Comparison of ENCODE assay signal across 23 cellular contexts in genomic region chr2:185050804-185051203, GRCh38.
"Had no signal": no experiment of that assay in that cellular context is flagged by ENCODE, and none has a peak within 500 bp of the region (broad histone marks: within the 10 kb centered on the region; RNA-seq: fewer than 3 reads in every experiment).

No MANE protein-coding gene starts in this region.

- H3K79me2 ChIP-seq: hepatocyte had no signal

- H3K4me1 ChIP-seq: esophagus squamous epithelium, gastrocnemius medialis, heart left ventricle, left lung, lower lobe of right lung had no signal

- ATAC-seq: effector memory CD8-positive, alpha-beta T cell; esophagus mucosa; gastrocnemius medialis; heart left ventricle; left cardiac atrium; left lung; left ventricle myocardium superior; lower lobe of right lung; naive thymus-derived CD4-positive, alpha-beta T cell had no signal

- H3K4me2 ChIP-seq: hepatocyte had no signal

- H3K27ac ChIP-seq: epithelial cell of prostate, esophagus squamous epithelium, gastrocnemius medialis, heart left ventricle, hepatocyte, left lung, lower lobe of right lung had no signal

- DNase-seq: cortex of kidney; effector CD8-positive, alpha-beta T cell; effector memory CD8-positive, alpha-beta T cell; endodermal cell; erythroblast; esophagus squamous epithelium; foreskin fibroblast; foreskin melanocyte; gastrocnemius medialis; glutamatergic neuron; heart left ventricle; hypothalamus; immature natural killer cell; left cardiac atrium; left lung; left ventricle myocardium superior; lower lobe of right lung; mesendoderm; midbrain; naive thymus-derived CD4-positive, alpha-beta T cell had no signal

- H2AFZ ChIP-seq: hepatocyte had no signal

- H3K36me3 ChIP-seq: esophagus squamous epithelium, gastrocnemius medialis, heart left ventricle, left lung, lower lobe of right lung had no signal

- H3K4me3 ChIP-seq: esophagus squamous epithelium, gastrocnemius medialis, heart left ventricle, hepatocyte, left lung, lower lobe of right lung had no signal

- H3K9me3 ChIP-seq: esophagus squamous epithelium, gastrocnemius medialis, lower lobe of right lung had no signal

- H3K27me3 ChIP-seq: esophagus squamous epithelium, gastrocnemius medialis, heart left ventricle, hepatocyte, left lung had no signal
